8 cellular contexts compared by ENCODE assay signal in genomic region chr15:82045179-82045891, GRCh38. TPM values are rescaled to one million over a fixed set of nuclear protein-coding genes. Genes with fewer than 3 reads are reported as not detected.
A peak's percentile ranks its signal among the peaks of the same experiment; 100 is the strongest.
DNase-seq lines count a peak whose midpoint lies in the region; ATAC-seq, FAIRE-seq and TF ChIP-seq lines count a peak whose summit lies in the region.

No MANE protein-coding gene starts in this region.

- peaks cover 26 to 51% (median 45%) of the 10 kb centered on the region in 10 experiments for H3K4me1 ChIP-seq in BLaER1 treated with 17β-estradiol and CSF1 and Interleukin-3, amounts not matched to agents 10 nM and 100 nM
- peaks cover 15% of the 10 kb centered on the region for H3K4me1 ChIP-seq in HUES64 (ENCODE audit: insufficient read depth, low read length)
- peaks cover 24% of the 10 kb centered on the region for H3K4me1 ChIP-seq in mononuclear cell (ENCODE audit: insufficient read depth, low read length)
- peaks cover 37% of the 10 kb centered on the region for H3K4me1 ChIP-seq in suprapubic skin

- no peaks in the 10 kb centered on the region for H3K36me3 Mint-ChIP-seq in activated CD4-positive, alpha-beta T cell treated with anti-CD3 and anti-CD28 coated beads, Interleukin-2, amount 10 ng/mL, durations not matched to agents 24 days and 14 days (ENCODE audit: low read depth)

- peak overlapping the region; percentile 60 to 94 (median 90); a peak in 21 of 22 replicates for H3K27ac ChIP-seq in BLaER1 treated with 17β-estradiol and CSF1 and Interleukin-3, amounts not matched to agents 10 nM and 100 nM
- H3K27ac ChIP-seq in HUES64 (ENCODE audit: low read depth, low read length) (peak overlapping the region; percentile 86), suprapubic skin (peak overlapping the region; percentile 91)

- H3K36me3 ChIP-seq in BLaER1 treated with 17β-estradiol and CSF1 and Interleukin-3, amounts not matched to agents 10 nM and 100 nM: peaks cover 12 to 30% (median 20%) of the 10 kb centered on the region in 11 experiments; a peak in 20 of 22 replicates
- H3K36me3 ChIP-seq in HUES64 (ENCODE audit: insufficient read depth, low read length) (peaks cover 12% of the 10 kb centered on the region; the same call in 1 of the 2 replicates), suprapubic skin (no peaks in the 10 kb centered on the region)

- H3K4me3 ChIP-seq in BLaER1 treated with 17β-estradiol and CSF1 and Interleukin-3, amounts not matched to agents 10 nM and 100 nM: peak overlapping the region; percentile 90 to 99 (median 98)
- H3K4me3 ChIP-seq in HUES64 (ENCODE audit: low read length) (peak overlapping the region; percentile 95), epithelial cell of esophagus (ENCODE audit: low read length) (peak overlapping the region; percentile 58), mononuclear cell (ENCODE audit: low read length) (peak overlapping the region; percentile 42), suprapubic skin (peak overlapping the region; percentile 83)

- H3K4me2 ChIP-seq in BLaER1 treated with 17β-estradiol and CSF1 and Interleukin-3, amounts not matched to agents 10 nM and 100 nM: peak overlapping the region; percentile 86 to 98 (median 94)

- intact Hi-C loops in activated CD4-positive, alpha-beta T cell treated with anti-CD3 and anti-CD28 coated beads, Interleukin-2, amount 10 ng/mL, durations not matched to agents 24 days and 14 days (cut with micrococcal nuclease): loop anchor here (5.0 to 10.0 kb wide), 4 partner anchors 563 to 1061 kb away; partner anchors contain the start of gene MESD

- peaks cover 17% of the 10 kb centered on the region for H3K4me1 Mint-ChIP-seq in activated CD4-positive, alpha-beta T cell treated with anti-CD3 and anti-CD28 coated beads, Interleukin-2, amount 10 ng/mL, durations not matched to agents 24 days and 14 days

- TF ChIP-seq EP300 in suprapubic skin (IDR thresholded peaks at IDR 0.05): no peak

- H3K27ac Mint-ChIP-seq in activated CD4-positive, alpha-beta T cell treated with anti-CD3 and anti-CD28 coated beads, Interleukin-2, amount 10 ng/mL, durations not matched to agents 24 days and 14 days: peak overlapping the region; percentile 25

- H3K9me3 Mint-ChIP-seq in activated CD4-positive, alpha-beta T cell treated with anti-CD3 and anti-CD28 coated beads, Interleukin-2, amount 10 ng/mL, durations not matched to agents 24 days and 14 days: no peaks in the 10 kb centered on the region

- H3K9me3 ChIP-seq in BLaER1 treated with 17β-estradiol and CSF1 and Interleukin-3, amounts not matched to agents 10 nM and 100 nM (replicated peaks in 1 of 11): no peaks in the 10 kb centered on the region
- H3K9me3 ChIP-seq in HUES64 (ENCODE audit: insufficient read depth, low read depth, low read length): no peaks in the 10 kb centered on the region
- no peaks in the 10 kb centered on the region for H3K9me3 ChIP-seq in mononuclear cell (ENCODE audit: low read depth, low read length)
- no peaks in the 10 kb centered on the region for H3K9me3 ChIP-seq in suprapubic skin

- H3K27me3 Mint-ChIP-seq in activated CD4-positive, alpha-beta T cell treated with anti-CD3 and anti-CD28 coated beads, Interleukin-2, amount 10 ng/mL, durations not matched to agents 24 days and 14 days: peaks cover 35% of the 10 kb centered on the region

- TF ChIP-seq CTCF in epithelial cell of esophagus (IDR thresholded peaks at IDR 0.05; ENCODE audit: insufficient read depth, low read depth, low read length, missing control alignments): no peak
- TF ChIP-seq CTCF in suprapubic skin (IDR thresholded peaks at IDR 0.05): no peak

- no peak for TF ChIP-seq POLR2A in suprapubic skin (IDR thresholded peaks at IDR 0.05)

- H3K9ac ChIP-seq in BLaER1 treated with 17β-estradiol and CSF1 and Interleukin-3, amounts not matched to agents 10 nM and 100 nM: peak overlapping the region; percentile 80 to 97 (median 95)
- peak overlapping the region; percentile 84 for H3K9ac ChIP-seq in HUES64 (ENCODE audit: low read depth, low read length)

- no peak for ATAC-seq in HG03378 (IDR thresholded peaks at IDR 0.05; ENCODE audit: unreplicated experiment)

- peak overlapping the region; percentile 91 for H3K4me3 Mint-ChIP-seq in activated CD4-positive, alpha-beta T cell treated with anti-CD3 and anti-CD28 coated beads, Interleukin-2, amount 10 ng/mL, durations not matched to agents 24 days and 14 days

- DNase-seq in GM19239 (ENCODE audit: insufficient read length, low spot score): peak; percentile 22
- DNase-seq in activated CD4-positive, alpha-beta T cell treated with anti-CD3 and anti-CD28 coated beads, Interleukin-2, amount 10 ng/mL, durations not matched to agents 24 days and 14 days: peak; percentile 73
- peak; percentile 43 for DNase-seq in epithelial cell of esophagus (ENCODE audit: low read depth)
- peak; percentile 74 to 78 for DNase-seq in suprapubic skin (ENCODE audit: low spot score in 2 of 2)

- H4K20me1 ChIP-seq in BLaER1 treated with 17β-estradiol and CSF1 and Interleukin-3, amounts not matched to agents 10 nM and 100 nM: peaks cover 16 to 54% (median 44%) of the 10 kb centered on the region in 11 experiments

- no peaks in the 10 kb centered on the region for H3K27me3 ChIP-seq in BLaER1 treated with 17β-estradiol and CSF1 and Interleukin-3, amounts not matched to agents 10 nM and 100 nM
- peaks cover 49% of the 10 kb centered on the region for H3K27me3 ChIP-seq in HUES64 (ENCODE audit: insufficient read depth, low read length)
- peaks cover 16% of the 10 kb centered on the region for H3K27me3 ChIP-seq in mononuclear cell (ENCODE audit: insufficient read depth, low read length)
- peaks cover 7% of the 10 kb centered on the region for H3K27me3 ChIP-seq in suprapubic skin

- under 1% methylated on average over 71 of the region's 71 CpGs for WGBS in HUES64
- under 1% methylated on average over 27 of the region's 71 CpGs for WGBS in suprapubic skin

- no peak for FAIRE-seq in GM19239 (lab: Jason Lieb, UNC)

RNA-seq across cellular contexts. Expression of gene MEX3B, which starts 0.5 kb away (rescaled TPM):
- polyA plus RNA-seq in HUES64 (2013, experiment 1 of 2): 18.1 TPM
- polyA plus RNA-seq in HUES64 (2013, experiment 2 of 2): 20.1 TPM
- 1.1 TPM in 2 replicates for total RNA-seq in activated CD4-positive, alpha-beta T cell treated with anti-CD3 and anti-CD28 coated beads, Interleukin-2, amount 10 ng/mL, durations not matched to agents 24 days and 14 days
- total RNA-seq in mononuclear cell: 1.3 TPM
- 1 to 10 TPM in 2 of 4 donors, under 1 TPM in 2; 0.49 to 1.6 (median 0.96) TPM for total RNA-seq in suprapubic skin

Comparison
In these comparisons a context has a peak if more than half of its experiments do, and no peak if none do; other contexts are left out.
1. H3K4me3 ChIP-seq: peak in every context shown above with its lines; median percentile 98 in BLaER1 treated with 17β-estradiol and CSF1 and Interleukin-3, amounts not matched to agents 10 nM and 100 nM; 95 in HUES64; 83 in suprapubic skin; 58 in epithelial cell of esophagus; 42 in mononuclear cell.
2. DNase-seq: peak in every context shown above with its lines; median percentile 76 in suprapubic skin; 73 in activated CD4-positive, alpha-beta T cell treated with anti-CD3 and anti-CD28 coated beads, Interleukin-2, amount 10 ng/mL, durations not matched to agents 24 days and 14 days; 43 in epithelial cell of esophagus; 22 in GM19239.